8 cellular contexts compared by ENCODE assay signal in the genomic region with DNA sequence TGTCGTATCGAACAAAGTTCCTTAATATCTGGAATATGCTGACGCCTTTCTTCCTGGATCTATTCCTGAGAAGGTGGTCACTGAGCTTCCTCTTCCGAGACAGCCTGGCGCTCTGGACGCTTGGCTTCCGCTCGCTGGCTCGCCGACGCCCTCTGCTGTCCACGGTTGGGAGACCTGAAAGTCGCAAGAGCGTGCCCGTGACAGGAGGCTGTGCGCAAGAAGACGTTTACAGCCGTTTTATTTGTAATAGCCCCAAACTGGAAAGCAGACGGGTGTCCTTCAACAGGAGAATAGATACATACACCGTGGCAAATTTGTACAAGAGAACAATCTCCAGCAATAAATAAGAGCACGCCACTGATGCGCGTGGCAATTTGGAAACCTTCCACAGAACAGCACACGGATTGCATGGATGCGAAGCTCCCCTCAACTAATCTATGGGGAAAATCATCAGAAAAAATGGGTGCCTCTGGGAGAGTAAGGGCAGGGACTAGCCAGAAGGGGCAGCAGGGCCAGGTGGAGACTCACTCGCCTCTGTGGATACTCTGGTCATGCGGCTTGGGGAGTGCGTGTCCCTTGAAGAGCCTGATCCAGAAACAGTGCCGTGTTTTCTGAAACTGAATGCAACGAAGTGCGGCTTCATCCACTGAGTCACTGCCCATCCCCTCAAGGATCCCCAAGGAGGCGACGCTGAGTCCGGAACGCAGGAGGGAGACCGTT. TPM values are rescaled to one million over a fixed set of nuclear protein-coding genes. Genes with fewer than 3 reads are reported as not detected.
DNase-seq lines count a peak whose midpoint lies in the region; ATAC-seq and TF ChIP-seq lines count a peak whose summit lies in the region.

No MANE protein-coding gene starts in this region.

- CTCF ChIA-PET in GM10248 (lab: Yijun Ruan, JAX), result interaction anchor here (0.6 to 3.6 kb wide), 45 partner anchors 9 to 1838 kb away, joined by 3 to 82 read pairs (median 4); partner anchors contain the start of gene BNIP3

- DNase-seq in GM10248 (ENCODE audit: extremely low spot score) (peak; percentile 85), NCI-H510A (lab: John Stamatoyannopoulos, UW) (peak; percentile 32), lung microvascular endothelial cell (ENCODE audit: low read depth in 2 of 2) (peak; percentile 80 to 83)
- peak; percentile 34 to 65 for DNase-seq in activated CD8-positive, alpha-beta memory T cell treated with anti-CD3 and anti-CD28 coated beads for 1 hour (ENCODE audit: extremely low read depth in 1 of 2, low read depth in 1 of 2)
- peak; percentile 73 for DNase-seq in effector CD4-positive, alpha-beta T cell
- DNase-seq in stimulated activated CD4-positive, alpha-beta T cell treated with anti-CD3 and anti-CD28 coated beads, TNF-alpha, amount 100 ng/mL, for 24 hours (ENCODE audit: low read depth in 3 of 3), result peak; percentile 58 to 76 (median 64)
- DNase-seq in NK-92 treated with Interleukin-12 subunit alpha and Interleukin-12 subunit beta, amount 100 ng/mL, for 24 hours (lab: John Stamatoyannopoulos, UW), result no peak

- ATAC-seq in HG02884 (IDR thresholded peaks at IDR 0.05; ENCODE audit: unreplicated experiment), result peak; percentile 73

- TF ChIP-seq CTCF in GM10248 (IDR thresholded peaks at IDR 0.05; ENCODE audit: control extremely low read depth, extremely low read depth, low read depth, missing control alignments), result peak; percentile 99

- POLR2A ChIA-PET in GM10248 (lab: Yijun Ruan, JAX), result no interaction called here

RNA-seq across cellular contexts. Expression of gene BNIP3, which starts 41.5 kb away (rescaled TPM):
- total RNA-seq in lung microvascular endothelial cell, result 23.5 and 56.2 TPM in 2 replicates

RNA-seq across cellular contexts. Expression of gene JAKMIP3, which starts 42.5 kb away (rescaled TPM):
- under 0.01 and 0.20 TPM in 2 replicates for total RNA-seq in lung microvascular endothelial cell
